ENCODE assay signal across 8 cellular contexts in the genomic region with DNA sequence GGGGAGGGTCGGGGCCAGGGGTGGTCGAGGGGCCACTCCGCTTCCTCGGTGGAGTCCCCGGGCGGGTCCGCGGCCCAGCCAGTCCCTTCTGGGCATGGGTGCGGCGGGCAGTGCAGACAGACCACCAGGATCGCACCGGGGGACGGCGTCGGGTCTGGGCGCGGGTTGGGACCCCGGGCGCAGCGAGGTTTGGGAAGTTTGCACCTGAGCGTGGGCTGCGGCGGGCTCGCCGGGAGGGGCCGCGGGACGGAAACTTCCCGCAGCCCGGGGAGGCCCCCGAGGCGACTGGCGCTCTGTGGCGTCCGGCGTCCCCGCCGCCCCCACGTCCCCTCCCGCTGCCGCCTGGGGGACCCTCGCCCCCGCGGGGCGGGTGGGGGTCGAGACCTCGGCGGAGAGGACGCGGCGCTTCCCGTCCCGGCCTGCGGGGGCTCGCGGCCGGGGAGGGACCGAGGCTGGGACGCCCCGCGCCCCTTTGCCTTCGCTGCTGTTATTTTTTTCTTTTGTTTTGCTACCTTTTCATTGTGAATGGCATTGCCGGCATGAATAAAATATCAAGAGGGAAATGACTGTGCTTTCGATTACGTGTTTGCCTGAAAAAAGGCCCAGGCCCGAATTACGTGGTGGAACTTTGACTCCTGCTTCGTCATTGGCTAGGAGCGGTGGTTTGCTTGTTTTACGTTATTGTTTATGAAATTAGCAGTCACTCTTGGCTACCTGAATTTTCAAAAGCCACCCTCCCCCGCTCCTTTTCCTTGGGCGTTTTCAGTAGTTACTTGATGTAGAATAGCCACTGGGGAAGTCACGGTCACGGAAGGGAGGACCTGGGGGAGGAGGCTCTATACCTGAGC.
DNase-seq lines count a peak whose midpoint lies in the region; TF ChIP-seq lines count a peak whose summit lies in the region.

No MANE protein-coding gene starts in this region.

- no peaks in the 10 kb centered on the region for H3K9me3 ChIP-seq in duodenal mucosa (ENCODE audit: control insufficient read depth in 1 of 2, low read length in 2 of 2)

- H3K27me3 ChIP-seq in duodenal mucosa (ENCODE audit: control insufficient read depth in 1 of 2, insufficient read depth in 2 of 2, low read length in 2 of 2) = no peaks in the 10 kb centered on the region

- H3K4me3 ChIP-seq in duodenal mucosa (ENCODE audit: low read depth in 1 of 2, low read length in 2 of 2) = peak overlapping the region; percentile 76 to 77

- H3K27ac ChIP-seq in duodenal mucosa (ENCODE audit: low read depth, low read length) = peak overlapping the region; percentile 92

- CTCF ChIA-PET in HEK293T (lab: Yijun Ruan, JAX) = no interaction called here

- H3K9ac ChIP-seq in duodenal mucosa (ENCODE audit: low read depth in 1 of 2, low read length in 2 of 2) = peak overlapping the region; percentile 86 to 89

- no peak for TF ChIP-seq CTCF in GM13977 (IDR thresholded peaks at IDR 0.05; ENCODE audit: extremely low read depth, insufficient read depth, missing control alignments)

- peaks cover 11 to 16% of the 10 kb centered on the region in 2 donors for H3K4me1 ChIP-seq in duodenal mucosa (ENCODE audit: control insufficient read depth in 1 of 2, insufficient read depth in 2 of 2, low read length in 2 of 2)

- DNase-seq in GM13977 (ENCODE audit: low spot score) = peak; percentile 82
- DNase-seq in HEK293T (ENCODE audit: extremely low spot score) = peak; percentile 31
- peak; percentile 30 for DNase-seq in NCI-H2029 treated with DMSO at 0.1 percent for 48 hours (lab: John Stamatoyannopoulos, UW)
- DNase-seq in activated CD4-positive, alpha-beta T cell treated with anti-CD3 and anti-CD28 coated beads, Interleukin-2, amount 50 U/mL, for 48 hours = peak; percentile 77 to 87
- DNase-seq in medulla oblongata (ENCODE audit: extremely low spot score) = peak; percentile 61
- DNase-seq in stimulated activated CD8-positive, alpha-beta memory T cell treated with anti-CD3 and anti-CD28 coated beads, Interleukin-15, amount 100 ng/mL, for 24 hours (ENCODE audit: low read depth) = peak; percentile 28
- no peak for DNase-seq in NCI-H187 (lab: John Stamatoyannopoulos, UW)

- in situ Hi-C loops in GM13977 (cut with MboI; ENCODE audit: low pct_unique_long_range_greater_than_20kb, low sequenced_read_pairs, unreplicated experiment) = no loop called here

- H3K36me3 ChIP-seq in duodenal mucosa (ENCODE audit: control insufficient read depth in 1 of 2, insufficient read depth in 2 of 2, low read length in 2 of 2) = no peaks in the 10 kb centered on the region

- POLR2A ChIA-PET in HEK293T (lab: Yijun Ruan, JAX) = no interaction called here

TF ChIP-seq in HEK293T, 16 proteins besides CTCF, POLR2A, EP300 and RAD21:
- TF ChIP-seq LEF1 (IDR thresholded peaks at IDR 0.05; ENCODE audit: borderline replicate concordance) (peak; percentile 6; the same call in 1 of the 2 replicates), BHLHE40 (IDR thresholded peaks at IDR 0.05; ENCODE audit: borderline replicate concordance) (no peak), FOXM1 (IDR thresholded peaks at IDR 0.05; ENCODE audit: borderline replicate concordance) (peak; percentile 52; the same call in 1 of the 2 replicates)

Comparison
In these comparisons a context has a peak if more than half of its experiments do, and no peak if none do; other contexts are left out.
1. DNase-seq: peak in GM13977 (single experiment), HEK293T (single experiment), NCI-H2029 treated with DMSO at 0.1 percent for 48 hours (single experiment), activated CD4-positive, alpha-beta T cell treated with anti-CD3 and anti-CD28 coated beads, Interleukin-2, amount 50 U/mL, for 48 hours (2 of 2), medulla oblongata (single experiment) and stimulated activated CD8-positive, alpha-beta memory T cell treated with anti-CD3 and anti-CD28 coated beads, Interleukin-15, amount 100 ng/mL, for 24 hours (single experiment); none in NCI-H187 (0 of 2).